ENCODE assay signal across 17 cellular contexts in the genomic region with DNA sequence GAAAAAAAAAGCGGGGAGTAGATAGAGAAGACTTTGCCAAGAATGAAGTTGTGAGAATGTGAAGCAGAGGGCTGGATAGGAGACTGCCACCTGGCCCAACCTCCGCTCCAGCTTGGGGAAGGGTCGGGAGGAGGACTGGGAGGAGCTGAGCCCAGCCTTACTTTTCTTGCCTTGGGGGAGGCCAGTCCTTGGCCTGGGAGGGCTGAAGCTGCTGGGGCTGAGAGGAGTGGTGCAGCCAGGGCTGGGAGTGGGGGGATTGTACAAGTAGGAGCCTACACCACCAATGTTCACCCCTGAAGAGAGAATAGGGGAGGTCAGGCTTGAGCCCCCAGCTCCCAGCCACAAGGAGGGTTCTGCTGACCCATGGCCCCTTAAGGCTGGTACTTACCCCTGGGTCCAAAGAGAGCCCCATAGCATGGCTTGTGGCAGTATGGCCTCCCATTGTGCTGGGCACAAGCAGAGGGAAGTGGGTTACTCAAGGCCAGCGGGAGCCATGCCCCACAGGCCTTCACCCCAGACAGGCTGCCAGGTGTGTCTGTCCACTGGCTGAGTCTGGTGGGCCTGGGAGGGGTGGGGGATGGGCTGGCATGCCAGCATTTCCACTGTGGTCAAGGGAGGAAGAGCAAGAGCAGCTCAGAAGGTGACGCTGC. TPM values are rescaled to one million over a fixed set of nuclear protein-coding genes. Genes with fewer than 3 reads are reported as not detected.
A peak's percentile ranks its signal among the peaks of the same experiment; 100 is the strongest.
DNase-seq lines count a peak whose midpoint lies in the region; ATAC-seq, FAIRE-seq and TF ChIP-seq lines count a peak whose summit lies in the region.
"Had no signal": no experiment of that assay in that cellular context is flagged by ENCODE, and none has a peak within 500 bp of the region (broad histone marks: within the 10 kb centered on the region; RNA-seq: fewer than 3 reads in every experiment).

No MANE protein-coding gene starts in this region.

- RAD21 ChIA-PET in GM12878 (lab: Charles Lee; ENCODE audit: unreplicated experiment) = interaction anchor here (0.9 to 3.7 kb wide), 17 partner anchors 13 to 199 kb away, joined by 3 to 48 read pairs (median 7); no protein-coding TSS in a partner anchor

- in situ Hi-C loops in GM12878 (cut with MboI) = no loop called here

- no peaks in the 10 kb centered on the region for H3K9me2 ChIP-seq in OCI-LY7 (ENCODE audit: insufficient read depth, low read length)

- BruUV-seq in GM12878 (replicated peaks; lab: Mats Ljungman, UMichigan) (no TSS peak), OCI-LY7 (replicated peaks; lab: Mats Ljungman, UMichigan) (no TSS peak)

- H3K9me3 ChIP-seq in CD4-positive, CD25-positive, alpha-beta regulatory T cell (ENCODE audit: control insufficient read depth in 2 of 2, low read length in 2 of 2) = no peaks in the 10 kb centered on the region
- no peaks in the 10 kb centered on the region for H3K9me3 ChIP-seq in HEK293 (ENCODE audit: control insufficient read depth, insufficient read depth, low read depth, low read length)
- no peaks in the 10 kb centered on the region for H3K9me3 ChIP-seq in GM12878 (replicated peaks; ENCODE audit: control insufficient read depth, insufficient read depth, low read length)
- no peaks in the 10 kb centered on the region for H3K9me3 ChIP-seq in esophagus muscularis mucosa
- no peaks in the 10 kb centered on the region for H3K9me3 ChIP-seq in OCI-LY7 (ENCODE audit: low read length)
- H3K9me3 ChIP-seq: lower lobe of right lung had no signal

- DNase-seq in CD4-positive, CD25-positive, alpha-beta regulatory T cell = no peak
- no peak for DNase-seq in GM12878 (ENCODE audit: low read depth, low spot score)
- no peak for DNase-seq in esophagus muscularis mucosa (ENCODE audit: extremely low spot score)
- DNase-seq in OCI-LY7 (ENCODE audit: low spot score) = no peak
- DNase-seq: KG1, lower lobe of right lung, NCI-H1048, NCI-H2081 treated with DMSO at 0.1 percent for 48 hours had no signal

- H3K27me3 ChIP-seq in CD4-positive, CD25-positive, alpha-beta regulatory T cell (ENCODE audit: control insufficient read depth, insufficient read depth, low read length) = no peaks in the 10 kb centered on the region
- no peaks in the 10 kb centered on the region for H3K27me3 ChIP-seq in GM12878 (replicated peaks in 1 of 2; ENCODE audit: control insufficient read depth in 2 of 2, insufficient read depth in 2 of 2, low read length in 1 of 2)
- H3K27me3 ChIP-seq in esophagus muscularis mucosa = peaks cover 0 to 25% (median 0%) of the 10 kb centered on the region in 4 donors

- H4K20me1 ChIP-seq in GM12878 (ENCODE audit: control insufficient read depth, insufficient read depth) (no peaks in the 10 kb centered on the region), OCI-LY7 (ENCODE audit: insufficient read depth, low read length) (no peaks in the 10 kb centered on the region)

- no peak for ATAC-seq in CD4-positive, CD25-positive, alpha-beta regulatory T cell (ENCODE audit: low read depth in 2 of 2)
- ATAC-seq in GM12878 (peak; percentile 10; the same call in 1 of the 3 replicates), HG03378 (IDR thresholded peaks at IDR 0.05; ENCODE audit: unreplicated experiment) (no peak), HG02571 (IDR thresholded peaks at IDR 0.05; ENCODE audit: unreplicated experiment) (no peak)

- WGBS in GM12878 (ENCODE audit: insufficient coverage, insufficient replicate concordance, low lambda C conversion rate, missing lambda C conversion rate) = 88% methylated on average over 5 of the region's 5 CpGs
- WGBS in esophagus muscularis mucosa = 88% methylated on average over 4 of the region's 5 CpGs

- no peaks in the 10 kb centered on the region for H3K36me3 ChIP-seq in CD4-positive, CD25-positive, alpha-beta regulatory T cell (ENCODE audit: control insufficient read depth, insufficient read depth, low read length)
- H3K36me3 ChIP-seq in HEK293 (ENCODE audit: control insufficient read depth in 2 of 2, insufficient read depth in 1 of 2, low read length in 2 of 2) = no peaks in the 10 kb centered on the region
- no peaks in the 10 kb centered on the region for H3K36me3 ChIP-seq in GM12878 (ENCODE audit: control insufficient read depth in 2 of 2, insufficient read depth in 2 of 2, low read length in 1 of 2)
- no peaks in the 10 kb centered on the region for H3K36me3 ChIP-seq in esophagus muscularis mucosa
- H3K36me3 ChIP-seq in OCI-LY7 (ENCODE audit: insufficient read depth, low read length) = no peaks in the 10 kb centered on the region
- H3K36me3 ChIP-seq: lower lobe of right lung had no signal

- POLR2A ChIA-PET in HEK293 (lab: Yijun Ruan, JAX) (interaction anchor here (1.5 to 1.7 kb wide), 2 partner anchors 61 to 62 kb away, joined by 3 to 5 read pairs; a partner anchor contains a TSS), GM12878 (lab: Charles Lee) (interaction anchor here (0.5 to 1.7 kb wide), 7 partner anchors 11 to 397 kb away, joined by 3 to 16 read pairs (median 4); no protein-coding TSS in a partner anchor), OCI-LY7 (lab: Charles Lee) (interaction anchor here (0.5 to 1.1 kb wide), 3 partner anchors 12 to 856 kb away, joined by 3 to 6 read pairs (median 3); a partner anchor contains a TSS)

- no peak overlapping the region for H3K9ac ChIP-seq in GM12878 (ENCODE audit: control insufficient read depth, insufficient read depth, low read length)

- FAIRE-seq in GM12878 (lab: Jason Lieb, UNC) = no peak

- H2AFZ ChIP-seq in GM12878 (ENCODE audit: control insufficient read depth, low read depth, low read length) = no peak overlapping the region
- no peak overlapping the region for H2AFZ ChIP-seq in OCI-LY7 (ENCODE audit: low read length)

- H3K4me3 ChIP-seq in CD4-positive, CD25-positive, alpha-beta regulatory T cell (ENCODE audit: low read depth, low read length) = no peak overlapping the region
- H3K4me3 ChIP-seq in HEK293 (ENCODE audit: low read depth, low read length) = no peak overlapping the region
- no peak overlapping the region for H3K4me3 ChIP-seq in GM12878
- no peak overlapping the region for H3K4me3 ChIP-seq in esophagus muscularis mucosa
- H3K4me3 ChIP-seq in OCI-LY7 (ENCODE audit: low read depth, low read length, poor library complexity, severe bottlenecking) = no peak overlapping the region

- H3K27ac Mint-ChIP-seq in CD4-positive, CD25-positive, alpha-beta regulatory T cell = peak overlapping the region in 2 of 3 donors; percentile 82 to 84
- H3K27ac Mint-ChIP-seq in nephron = no peak overlapping the region
- H3K27ac Mint-ChIP-seq: natural killer cell treated with Interleukin-12 subunit alpha and Interleukin-12 subunit beta and Interleukin-15 and Interleukin-18, amount 100 ng/mL, for 72 hours had no signal

- H3K79me2 ChIP-seq in GM12878 (ENCODE audit: control insufficient read depth, insufficient read depth, low read length) (no peaks in the 10 kb centered on the region), OCI-LY7 (ENCODE audit: insufficient read depth, low read depth, low read length) (no peaks in the 10 kb centered on the region)

- SMC1A ChIA-PET in GM12878 (lab: Charles Lee; ENCODE audit: uncharacterized antibody, unreplicated experiment) = interaction anchor here (0.5 to 3.8 kb wide), 21 partner anchors 8 to 95 kb away, joined by 3 to 70 read pairs (median 6); no protein-coding TSS in a partner anchor

- peak overlapping the region; percentile 24 to 93 (median 55) for H3K4me3 Mint-ChIP-seq in CD4-positive, CD25-positive, alpha-beta regulatory T cell
- peak overlapping the region; percentile 8 to 50 (median 41) for H3K4me3 Mint-ChIP-seq in nephron

- intact Hi-C loops in GM12878 (cut with micrococcal nuclease; ENCODE audit: unreplicated experiment) (no loop called here), esophagus muscularis mucosa (cut with DNase I) (no loop called here), OCI-LY7 (cut with micrococcal nuclease; ENCODE audit: unreplicated experiment) (no loop called here)

- H3K4me1 Mint-ChIP-seq in CD4-positive, CD25-positive, alpha-beta regulatory T cell = peaks cover 0 to 19% (median 5%) of the 10 kb centered on the region in 4 donors
- peaks cover 5% of the 10 kb centered on the region for H3K4me1 Mint-ChIP-seq in nephron

- H3K4me2 ChIP-seq in GM12878 (ENCODE audit: control insufficient read depth, insufficient read depth) = no peak overlapping the region; the same call in 1 of the 2 replicates
- no peak overlapping the region for H3K4me2 ChIP-seq in OCI-LY7 (ENCODE audit: low read length)

- no peaks in the 10 kb centered on the region for H3K9me3 Mint-ChIP-seq in CD4-positive, CD25-positive, alpha-beta regulatory T cell
- H3K9me3 Mint-ChIP-seq in nephron = no peaks in the 10 kb centered on the region
- H3K9me3 Mint-ChIP-seq: activated T-cell treated with anti-CD3 and anti-CD28 coated beads, Interleukin-2, amount 50 U/mL, for 4 hours; natural killer cell treated with Interleukin-12 subunit alpha and Interleukin-12 subunit beta and Interleukin-15 and Interleukin-18, amount 100 ng/mL, for 72 hours had no signal

- TF ChIP-seq EP300 in GM12878 (IDR thresholded peaks at IDR 0.05; ENCODE audit: borderline replicate concordance in 1 of 2, control insufficient read depth in 1 of 2, low read depth in 2 of 2, low read length in 2 of 2) = no peak
- no peak for TF ChIP-seq EP300 in esophagus muscularis mucosa (IDR thresholded peaks at IDR 0.05)

- H3K27me3 Mint-ChIP-seq in CD4-positive, CD25-positive, alpha-beta regulatory T cell = no peaks in the 10 kb centered on the region
- H3K27me3 Mint-ChIP-seq in nephron (ENCODE audit: low read depth) = peaks cover 41% of the 10 kb centered on the region

- TF ChIP-seq CTCF in HEK293 (tag by site-specific recombination; IDR thresholded peaks at IDR 0.05) (no peak), GM12878 (IDR thresholded peaks at IDR 0.05 in 2 of 3, conservative IDR thresholded peaks at IDR 0.05 in 1 of 3; ENCODE audit: control insufficient read depth in 2 of 3, extremely low read depth in 1 of 3, insufficient read depth in 1 of 3, low read depth in 3 of 3, low read length in 3 of 3) (no peak), nephron (IDR thresholded peaks at IDR 0.05; ENCODE audit: unreplicated experiment in 3 of 3) (no peak), esophagus muscularis mucosa (IDR thresholded peaks at IDR 0.05) (no peak), OCI-LY7 (conservative IDR thresholded peaks at IDR 0.05; ENCODE audit: low read length) (no peak)

- peaks cover 9% of the 10 kb centered on the region for H3K4me1 ChIP-seq in CD4-positive, CD25-positive, alpha-beta regulatory T cell (ENCODE audit: control insufficient read depth, insufficient read depth, low read length, poor library complexity, severe bottlenecking)
- no peaks in the 10 kb centered on the region for H3K4me1 ChIP-seq in HEK293 (ENCODE audit: control insufficient read depth, insufficient read depth, low read length)
- H3K4me1 ChIP-seq in GM12878 (ENCODE audit: control insufficient read depth, insufficient read depth, low read length) = peaks cover 3% of the 10 kb centered on the region
- peaks cover 11 to 17% (median 15%) of the 10 kb centered on the region in 4 donors for H3K4me1 ChIP-seq in esophagus muscularis mucosa
- peaks cover 11% of the 10 kb centered on the region for H3K4me1 ChIP-seq in OCI-LY7 (ENCODE audit: insufficient read depth, low read length, poor library complexity, severe bottlenecking)

- no peak for TF ChIP-seq POLR2A in GM12878 (IDR thresholded peaks at IDR 0.05; ENCODE audit: low read depth, low read length)
- no peak for TF ChIP-seq POLR2A in esophagus muscularis mucosa (IDR thresholded peaks at IDR 0.05; ENCODE audit: low read depth)

- CTCF ChIA-PET in HEK293 (lab: Yijun Ruan, JAX) (interaction anchor here (0.6 to 1.5 kb wide), 7 partner anchors 10 to 846 kb away, joined by 3 to 6 read pairs (median 4); no protein-coding TSS in a partner anchor), GM12878 (lab: Yijun Ruan, JAX) (interaction anchor here (0.6 to 3.9 kb wide), 27 partner anchors 8 to 199 kb away, joined by 3 to 37 read pairs (median 7); no protein-coding TSS in a partner anchor), OCI-LY7 (lab: Charles Lee; ENCODE audit: unreplicated experiment) (no interaction called here)

- TF ChIP-seq RAD21 in GM12878 (IDR thresholded peaks at IDR 0.05; ENCODE audit: insufficient read depth, low read depth, low read length) = no peak

- H3K36me3 Mint-ChIP-seq in CD4-positive, CD25-positive, alpha-beta regulatory T cell = no peaks in the 10 kb centered on the region
- H3K36me3 Mint-ChIP-seq in nephron (ENCODE audit: low read depth) = no peaks in the 10 kb centered on the region
- H3K36me3 Mint-ChIP-seq: natural killer cell treated with Interleukin-12 subunit alpha and Interleukin-12 subunit beta and Interleukin-15 and Interleukin-18, amount 100 ng/mL, for 72 hours had no signal

- no peak overlapping the region for H3K27ac ChIP-seq in CD4-positive, CD25-positive, alpha-beta regulatory T cell (ENCODE audit: insufficient read depth, low read length, poor library complexity, severe bottlenecking)
- no peak overlapping the region for H3K27ac ChIP-seq in HEK293 (ENCODE audit: extremely low read depth, low read depth, low read length)
- H3K27ac ChIP-seq in GM12878 (ENCODE audit: control insufficient read depth, insufficient read depth) = no peak overlapping the region
- H3K27ac ChIP-seq in esophagus muscularis mucosa (replicated peaks in 1 of 4) = no peak overlapping the region
- no peak overlapping the region for H3K27ac ChIP-seq in OCI-LY7 (ENCODE audit: low read depth, low read length, poor library complexity, severe bottlenecking)
- H3K27ac ChIP-seq: lower lobe of right lung had no signal

RNA-seq across cellular contexts. Expression of a gene that starts 1.1 kb away (rescaled TPM):
- total RNA-seq in CD4-positive, CD25-positive, alpha-beta regulatory T cell = 3.8 TPM
- polyA plus RNA-seq in CD4-positive, CD25-positive, alpha-beta regulatory T cell = under 1 TPM in 1 of 4 donors, not detected in 3; 0.35 TPM
- 14.3 and 16.8 TPM in 2 replicates for total RNA-seq in GM12878 (2013; cell fraction: nucleolus; rRNA removed)
- 1.6 and 2.5 TPM in 2 replicates for total RNA-seq in GM12878 (2014; rRNA removed)
- total RNA-seq in GM12878 (2014; rRNA removed; fragmentation: Illumina TruSeq; extraction: Trizol) = 1.7 and 1.8 TPM in 2 replicates
- total RNA-seq in GM12878 (2021) = 1.6 and 2.2 TPM in 2 replicates
- polyA plus RNA-seq in GM12878 (2011; ENCODE audit: low read depth) = 6.4 TPM
- polyA plus RNA-seq in GM12878 (2011; rRNA removed) = 6.4 and 9.2 TPM in 2 replicates
- polyA plus RNA-seq in GM12878 (2011; cell fraction: cytosol; rRNA removed) = 7.1 and 12.2 TPM in 2 replicates
- 46.8 and 55.0 TPM in 2 replicates for polyA plus RNA-seq in GM12878 (2011; cell fraction: nucleus; rRNA removed)
- 11.6 and 16.9 TPM in 2 replicates for polyA plus RNA-seq in GM12878 (2012)
- 1.8 and 2.8 TPM in 2 replicates for polyA plus RNA-seq in GM12878 (2014; fragmentation: Illumina TruSeq; extraction: Trizol)
- polyA plus RNA-seq in GM12878 (2014; fragmentation: Nextera tagmentation; extraction: Ambion mirVana) = 1 to 10 TPM; 1.7 to 2.3 TPM
- 2.6 and 3.8 TPM in 2 replicates for polyA plus RNA-seq in GM12878 (2014; rRNA removed)
- polyA plus RNA-seq in GM12878 (2016; fragmentation: Nextera tagmentation; extraction: Ambion mirVana) = 1 to 10 TPM; 1.5 to 1.8 TPM
- polyA minus RNA-seq in GM12878 (2011; rRNA and poly(A)+ RNA removed) = 7.2 and 17.1 TPM in 2 replicates
- 2.1 and 4.7 TPM in 2 replicates for polyA minus RNA-seq in GM12878 (2011; cell fraction: cytosol; rRNA and poly(A)+ RNA removed)
- polyA minus RNA-seq in GM12878 (2011; cell fraction: nucleus; rRNA and poly(A)+ RNA removed) = 11.8 and 14.3 TPM in 2 replicates
- total RNA-seq in esophagus muscularis mucosa = not detected
- total RNA-seq in OCI-LY7 (2014; rRNA removed; shearing (Covaris generic)) = 2.7 and 2.9 TPM in 2 replicates
- total RNA-seq in OCI-LY7 (2022) = 1.7 TPM in 1 of 2 replicates, not detected in the other
- total RNA-seq: SK-MEL-5 had no signal

RNA-seq across cellular contexts. Expression of a gene that starts 9.5 kb away (rescaled TPM):
- total RNA-seq in CD4-positive, CD25-positive, alpha-beta regulatory T cell = not detected
- polyA plus RNA-seq in CD4-positive, CD25-positive, alpha-beta regulatory T cell = not detected
- not detected in 2 replicates for total RNA-seq in GM12878 (2013; cell fraction: nucleolus; rRNA removed)
- not detected in 2 replicates for total RNA-seq in GM12878 (2014; rRNA removed)
- total RNA-seq in GM12878 (2014; rRNA removed; fragmentation: Illumina TruSeq; extraction: Trizol) = not detected in 2 replicates
- total RNA-seq in GM12878 (2021) = 0.31 TPM in 1 of 2 replicates, not detected in the other
- not detected for polyA plus RNA-seq in GM12878 (2011; ENCODE audit: low read depth)
- polyA plus RNA-seq in GM12878 (2011; rRNA removed) = not detected in 2 replicates
- not detected in 2 replicates for polyA plus RNA-seq in GM12878 (2011; cell fraction: cytosol; rRNA removed)
- not detected in 2 replicates for polyA plus RNA-seq in GM12878 (2011; cell fraction: nucleus; rRNA removed)
- polyA plus RNA-seq in GM12878 (2012) = 0.24 and 0.50 TPM in 2 replicates
- not detected in 2 replicates for polyA plus RNA-seq in GM12878 (2014; fragmentation: Illumina TruSeq; extraction: Trizol)
- polyA plus RNA-seq in GM12878 (2014; fragmentation: Nextera tagmentation; extraction: Ambion mirVana) = not detected
- polyA plus RNA-seq in GM12878 (2014; rRNA removed) = not detected in 2 replicates
- under 1 TPM in 1 of 2 experiments, not detected in 1; 0.08 TPM for polyA plus RNA-seq in GM12878 (2016; fragmentation: Nextera tagmentation; extraction: Ambion mirVana)
- polyA minus RNA-seq in GM12878 (2011; rRNA and poly(A)+ RNA removed) = not detected in 2 replicates
- not detected in 2 replicates for polyA minus RNA-seq in GM12878 (2011; cell fraction: cytosol; rRNA and poly(A)+ RNA removed)
- polyA minus RNA-seq in GM12878 (2011; cell fraction: nucleus; rRNA and poly(A)+ RNA removed) = not detected in 2 replicates
- not detected for total RNA-seq in esophagus muscularis mucosa
- total RNA-seq in OCI-LY7 (2014; rRNA removed; shearing (Covaris generic)) = not detected in 2 replicates
- total RNA-seq in OCI-LY7 (2022) = not detected in 2 replicates
- total RNA-seq: activated T-cell treated with anti-CD3 and anti-CD28 coated beads, Interleukin-2, amount 50 U/mL, for 4 hours; lower lobe of right lung; natural killer cell treated with Interleukin-12 subunit alpha and Interleukin-12 subunit beta and Interleukin-15 and Interleukin-18, amount 100 ng/mL, for 72 hours; renal cortical epithelial cell; SK-MEL-5; subcutaneous adipose tissue had no signal

Comparison
In these comparisons a context has a peak if more than half of its experiments do, and no peak if none do; other contexts are left out.
1. H3K27ac Mint-ChIP-seq: peak in CD4-positive, CD25-positive, alpha-beta regulatory T cell (2 of 3); none in nephron (0 of 3).